Comparison of ENCODE assay signal across 18 cellular contexts in the genomic region with DNA sequence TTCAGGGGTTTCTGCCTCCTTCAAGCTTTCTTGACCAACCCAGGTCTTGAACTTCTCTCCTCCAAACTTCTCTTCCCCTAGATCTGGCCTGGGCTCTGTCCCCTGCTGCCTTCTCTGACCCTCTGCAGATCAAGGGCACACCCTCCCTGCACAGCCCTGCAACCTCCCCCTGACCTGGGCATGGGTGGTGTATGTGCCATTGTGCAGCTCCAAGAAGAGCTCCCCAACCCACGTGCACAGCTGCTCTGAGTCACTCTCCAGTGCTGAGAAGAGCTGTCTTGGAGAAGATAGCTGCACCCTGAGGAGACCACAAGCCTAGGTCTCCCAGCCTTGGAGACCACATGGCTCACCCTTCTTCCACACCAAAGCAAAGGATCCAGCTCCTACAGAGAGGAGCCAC. TPM values are rescaled to one million over a fixed set of nuclear protein-coding genes. Genes with fewer than 3 reads are reported as not detected.
A peak's percentile ranks its signal among the peaks of the same experiment; 100 is the strongest.
DNase-seq lines count a peak whose midpoint lies in the region; ATAC-seq and TF ChIP-seq lines count a peak whose summit lies in the region.
"Had no signal": no experiment of that assay in that cellular context is flagged by ENCODE, and none has a peak within 500 bp of the region (broad histone marks: within the 10 kb centered on the region; RNA-seq: fewer than 3 reads in every experiment).

No MANE protein-coding gene starts in this region.

- H3K27ac ChIP-seq in CD4-positive, alpha-beta memory T cell (ENCODE audit: low read depth, low read length): no peak overlapping the region
- H3K27ac ChIP-seq in colonic mucosa (no peak overlapping the region), foreskin keratinocyte (no peak overlapping the region)
- H3K27ac ChIP-seq: gastrocnemius medialis, tibial nerve had no signal

- peaks cover 15 to 50% of the 10 kb centered on the region in 2 donors for H3K36me3 Mint-ChIP-seq in CD4-positive, alpha-beta memory T cell
- peaks cover 48% of the 10 kb centered on the region for H3K36me3 Mint-ChIP-seq in activated T-helper 17 cell treated with anti-CD3 and anti-CD28 coated beads, Interleukin-2, amount 50 U/mL, for 72 hours (ENCODE audit: low read depth)
- H3K36me3 Mint-ChIP-seq in immature natural killer cell: peaks cover 0 to 26% (median 7%) of the 10 kb centered on the region in 3 donors

- peaks cover 62% of the 10 kb centered on the region for H3K36me3 ChIP-seq in CD4-positive, alpha-beta memory T cell (ENCODE audit: insufficient read depth, low read length)
- H3K36me3 ChIP-seq in colonic mucosa: no peaks in the 10 kb centered on the region

- no peaks in the 10 kb centered on the region for H3K27me3 ChIP-seq in CD4-positive, alpha-beta memory T cell (ENCODE audit: insufficient read depth, low read length)
- no peaks in the 10 kb centered on the region for H3K27me3 ChIP-seq in colonic mucosa
- no peaks in the 10 kb centered on the region for H3K27me3 ChIP-seq in foreskin keratinocyte
- H3K27me3 ChIP-seq: gastrocnemius medialis, tibial nerve had no signal

- no peaks in the 10 kb centered on the region for H3K9me3 Mint-ChIP-seq in CD4-positive, alpha-beta memory T cell
- H3K9me3 Mint-ChIP-seq in activated T-helper 17 cell treated with anti-CD3 and anti-CD28 coated beads, Interleukin-2, amount 50 U/mL, for 72 hours: no peaks in the 10 kb centered on the region
- no peaks in the 10 kb centered on the region for H3K9me3 Mint-ChIP-seq in immature natural killer cell
- H3K9me3 Mint-ChIP-seq: CD4-positive, alpha-beta T cell; stimulated activated naive CD8-positive, alpha-beta T cell treated with anti-CD3 and anti-CD28 coated beads, Interleukin-15, Interleukin-2, amounts not matched to agents 100 ng/mL and 50 ng/mL, for 24 hours had no signal

- H3K27me3 Mint-ChIP-seq in CD4-positive, alpha-beta memory T cell: no peaks in the 10 kb centered on the region
- H3K27me3 Mint-ChIP-seq in activated T-helper 17 cell treated with anti-CD3 and anti-CD28 coated beads, Interleukin-2, amount 50 U/mL, for 72 hours: no peaks in the 10 kb centered on the region
- peaks cover 0 to 4% (median 2%) of the 10 kb centered on the region in 3 donors for H3K27me3 Mint-ChIP-seq in immature natural killer cell (ENCODE audit: low read depth in 3 of 3)
- H3K27me3 Mint-ChIP-seq: CD4-positive, alpha-beta T cell; stimulated activated naive CD8-positive, alpha-beta T cell treated with anti-CD3 and anti-CD28 coated beads, Interleukin-15, Interleukin-2, amounts not matched to agents 100 ng/mL and 50 ng/mL, for 24 hours had no signal

- TF ChIP-seq CTCF in colonic mucosa (IDR thresholded peaks at IDR 0.05): no peak
- TF ChIP-seq CTCF in foreskin keratinocyte (conservative IDR thresholded peaks at IDR 0.05): no peak

- CTCF ChIA-PET in CD4-positive, alpha-beta memory T cell (lab: Charles Lee; ENCODE audit: partially characterized antibody): no interaction called here

- no peak overlapping the region for H3K4me3 Mint-ChIP-seq in CD4-positive, alpha-beta memory T cell
- no peak overlapping the region for H3K4me3 Mint-ChIP-seq in activated T-helper 17 cell treated with anti-CD3 and anti-CD28 coated beads, Interleukin-2, amount 50 U/mL, for 72 hours
- no peak overlapping the region for H3K4me3 Mint-ChIP-seq in immature natural killer cell
- H3K4me3 Mint-ChIP-seq: CD4-positive, alpha-beta T cell; stimulated activated naive CD8-positive, alpha-beta T cell treated with anti-CD3 and anti-CD28 coated beads, Interleukin-15, Interleukin-2, amounts not matched to agents 100 ng/mL and 50 ng/mL, for 24 hours had no signal

- no peaks in the 10 kb centered on the region for H3K4me1 ChIP-seq in CD4-positive, alpha-beta memory T cell (ENCODE audit: insufficient read depth, low read length)
- H3K4me1 ChIP-seq in colonic mucosa (no peaks in the 10 kb centered on the region), foreskin keratinocyte (no peaks in the 10 kb centered on the region)
- H3K4me1 ChIP-seq: gastrocnemius medialis, tibial nerve had no signal

- no peaks in the 10 kb centered on the region for H3K9me3 ChIP-seq in CD4-positive, alpha-beta memory T cell (ENCODE audit: control insufficient read depth in 1 of 2, low read length in 2 of 2)
- no peaks in the 10 kb centered on the region for H3K9me3 ChIP-seq in colonic mucosa
- H3K9me3 ChIP-seq: gastrocnemius medialis, tibial nerve had no signal

- peak; percentile 31 for ATAC-seq in activated T-helper 17 cell treated with anti-CD3 and anti-CD28 coated beads, Interleukin-2, amount 50 U/mL, for 72 hours (replicated peaks)
- ATAC-seq in foreskin keratinocyte: no peak
- ATAC-seq: gastrocnemius medialis had no signal

- peaks cover 0 to 4% (median 0%) of the 10 kb centered on the region in 4 donors for H3K4me1 Mint-ChIP-seq in CD4-positive, alpha-beta memory T cell
- H3K4me1 Mint-ChIP-seq in activated T-helper 17 cell treated with anti-CD3 and anti-CD28 coated beads, Interleukin-2, amount 50 U/mL, for 72 hours: no peaks in the 10 kb centered on the region
- no peaks in the 10 kb centered on the region for H3K4me1 Mint-ChIP-seq in immature natural killer cell

- DNase-seq in CD4-positive, alpha-beta memory T cell: no peak
- DNase-seq in immature natural killer cell: no peak
- no peak for DNase-seq in colonic mucosa
- DNase-seq in foreskin keratinocyte: no peak
- no peak for DNase-seq in activated effector memory CD4-positive, alpha-beta T cell treated with anti-CD3 and anti-CD28 coated beads, Interleukin-2, amount 50 U/mL, for 16 hours
- DNase-seq in CD1c-positive myeloid dendritic cell (ENCODE audit: extremely low spot score): no peak
- DNase-seq: activated naive CD4-positive, alpha-beta T cell treated with Interleukin-2 at 50 U/mL for 16 hours; CD4-positive, alpha-beta T cell; gastrocnemius medialis; GDM1; KBM-7; NCI-H187; Right ventricle myocardium superior; stimulated activated CD4-positive, alpha-beta T cell treated with anti-CD3 and anti-CD28 coated beads, Interleukin-4, amount 100 ng/mL, for 24 hours had no signal

- TF ChIP-seq POLR2A in GM19193 (IDR thresholded peaks at IDR 0.05; ENCODE audit: extremely low read depth, insufficient read depth, insufficient read length): peak; percentile 6

- no peak overlapping the region for H3K4me3 ChIP-seq in CD4-positive, alpha-beta memory T cell (ENCODE audit: low read length in 2 of 2)
- H3K4me3 ChIP-seq in colonic mucosa: no peak overlapping the region
- H3K4me3 ChIP-seq: gastrocnemius medialis, tibial nerve had no signal

- POLR2A ChIA-PET in CD4-positive, alpha-beta memory T cell (lab: Charles Lee; ENCODE audit: partially characterized antibody): interaction anchor here (0.5 kb wide), 1 partner anchor 13 kb away, joined by 3 read pairs; the partner anchor contains the start of gene NEIL1

- intact Hi-C loops in CD4-positive, alpha-beta memory T cell (cut with micrococcal nuclease): loop anchor here (10.0 kb wide), 1 partner anchor 336 kb away; the partner anchor contains the start of gene PPCDC
- intact Hi-C loops in colonic mucosa (cut with DNase I): loop anchor here (10.0 kb wide), 1 partner anchor 284 kb away; the partner anchor contains the start of genes IMP3 and SNX33

- H3K27ac Mint-ChIP-seq in CD4-positive, alpha-beta memory T cell: peak overlapping the region in 5 of 7 donors; percentile 16 to 90 (median 27)
- H3K27ac Mint-ChIP-seq in activated T-helper 17 cell treated with anti-CD3 and anti-CD28 coated beads, Interleukin-2, amount 50 U/mL, for 72 hours: peak overlapping the region; percentile 41
- H3K27ac Mint-ChIP-seq in immature natural killer cell: peak overlapping the region in 5 of 6 donors; percentile 13 to 75 (median 54)
- H3K27ac Mint-ChIP-seq: CD4-positive, alpha-beta T cell; stimulated activated naive CD8-positive, alpha-beta T cell treated with anti-CD3 and anti-CD28 coated beads, Interleukin-15, Interleukin-2, amounts not matched to agents 100 ng/mL and 50 ng/mL, for 24 hours had no signal

- H3K9ac ChIP-seq in colonic mucosa (ENCODE audit: low read depth in 2 of 2, low read length in 2 of 2): no peak overlapping the region

RNA-seq across cellular contexts. Expression of gene MAN2C1, which starts 8.0 kb away (rescaled TPM):
- 100 to 1,000 TPM; 448 to 449 TPM for total RNA-seq in CD4-positive, alpha-beta memory T cell
- 10 to 100 TPM; 32.2 to 38.0 TPM for polyA plus RNA-seq in CD4-positive, alpha-beta memory T cell
- total RNA-seq in activated T-helper 17 cell treated with anti-CD3 and anti-CD28 coated beads, Interleukin-2, amount 50 U/mL, for 72 hours: 100 to 1,000 TPM; 114 to 245 TPM
- polyA plus RNA-seq in immature natural killer cell: 10 to 100 TPM; 25.6 to 50.8 (median 30.1) TPM
- 100 to 1,000 TPM; 115 to 176 TPM for total RNA-seq in colonic mucosa
- total RNA-seq in foreskin keratinocyte: 73.8 and 74.1 TPM in 2 replicates
- 42.8 and 45.7 TPM in 2 replicates for polyA plus RNA-seq in foreskin keratinocyte

RNA-seq across cellular contexts. Expression of gene NEIL1, which starts 13.6 kb away (rescaled TPM):
- 10 to 100 TPM; 13.0 to 16.4 TPM for total RNA-seq in CD4-positive, alpha-beta memory T cell
- 1 to 10 TPM; 1.5 to 2.6 TPM for polyA plus RNA-seq in CD4-positive, alpha-beta memory T cell
- total RNA-seq in activated T-helper 17 cell treated with anti-CD3 and anti-CD28 coated beads, Interleukin-2, amount 50 U/mL, for 72 hours: 10 to 100 TPM; 11.6 to 56.7 TPM
- polyA plus RNA-seq in immature natural killer cell (10 to 100 TPM; 20.7 to 23.8 (median 22.4) TPM), foreskin keratinocyte (6.4 and 7.4 TPM in 2 replicates)
- total RNA-seq in colonic mucosa (10 to 100 TPM; 34.1 to 39.6 TPM), foreskin keratinocyte (6.2 and 7.3 TPM in 2 replicates)

RNA-seq across cellular contexts. Expression of gene COMMD4, which starts 24.5 kb away (rescaled TPM):
- total RNA-seq in CD4-positive, alpha-beta memory T cell: 10 to 100 TPM; 33.9 to 36.4 TPM
- polyA plus RNA-seq in CD4-positive, alpha-beta memory T cell: 10 to 100 TPM; 41.0 to 45.6 TPM
- 10 to 100 TPM; 69.9 to 78.9 TPM for total RNA-seq in activated T-helper 17 cell treated with anti-CD3 and anti-CD28 coated beads, Interleukin-2, amount 50 U/mL, for 72 hours
- polyA plus RNA-seq in immature natural killer cell (100 to 1,000 TPM in 1 of 3 donors, 10 to 100 TPM in 2; 83.4 to 103 (median 94.4) TPM), foreskin keratinocyte (122 and 125 TPM in 2 replicates)
- total RNA-seq in colonic mucosa (100 to 1,000 TPM in 1 of 2 donors, 10 to 100 TPM in 1; 69.8 to 127 TPM), foreskin keratinocyte (85.2 and 85.7 TPM in 2 replicates)
